In genomic region chr20:40930561-40930960, GRCh38 we compare ENCODE assay signal across 15 cellular contexts.
"Had no signal": no experiment of that assay in that cellular context is flagged by ENCODE, and none has a peak within 500 bp of the region (broad histone marks: within the 10 kb centered on the region; RNA-seq: fewer than 3 reads in every experiment).

No MANE protein-coding gene starts in this region.

- DNase-seq: activated CD4-positive, alpha-beta T cell treated with anti-CD3 and anti-CD28 coated beads for 1 hour; activated CD4-positive, alpha-beta T cell treated with anti-CD3 and anti-CD28 coated beads, Interleukin-2, amount 50 U/mL, for 48 hours; activated T-cell treated with anti-CD3 and anti-CD28 coated beads, Interleukin-2, amount 50 U/mL, for 72 hours; central memory CD4-positive, alpha-beta T cell; effector memory CD4-positive, alpha-beta T cell; glutamatergic neuron; natural killer cell; nucleus accumbens; small intestine; stomach had no signal

- ATAC-seq: activated T-cell treated with anti-CD3 and anti-CD28 coated beads, Interleukin-2, amount 50 U/mL, for 72 hours; left lobe of liver; natural killer cell had no signal

- H3K27ac ChIP-seq: epithelial cell of prostate, right atrium auricular region, stomach, thoracic aorta had no signal

- H3K4me3 ChIP-seq: right atrium auricular region, stomach, thoracic aorta had no signal

- H3K9me3 ChIP-seq: right atrium auricular region, stomach, thoracic aorta had no signal

- FAIRE-seq: islet of Langerhans, small intestine had no signal

- H3K36me3 ChIP-seq: right atrium auricular region, stomach, thoracic aorta had no signal

- H3K4me1 ChIP-seq: right atrium auricular region, stomach had no signal

- H3K27me3 ChIP-seq: right atrium auricular region had no signal
